In genomic region chr11:65637794-65638317, GRCh38 we compare ENCODE assay signal across 1 cellular context.
A peak's percentile ranks its signal among the peaks of the same experiment; 100 is the strongest.
TF ChIP-seq lines count a peak whose summit lies in the region.

TSS of gene SIPA1 (plus strand) at chr11:65638101. CDS start at chr11:65640922, 2,821 bp downstream.

TF ChIP-seq in GM12878, 131 proteins besides CTCF, POLR2A, EP300 and RAD21 (continued from another document and continues in another):
- TF ChIP-seq FOXM1 (IDR thresholded peaks at IDR 0.05; ENCODE audit: low read depth, low read length) (no peak), NBN (IDR thresholded peaks at IDR 0.05) (no peak), SUZ12 (IDR thresholded peaks at IDR 0.05; ENCODE audit: unreplicated experiment) (no peak), CBFB (IDR thresholded peaks at IDR 0.05; ENCODE audit: low read depth) (no peak), RFX5 (IDR thresholded peaks at IDR 0.05; ENCODE audit: low read depth, low read length) (no peak), EGR1 (IDR thresholded peaks at IDR 0.05; ENCODE audit: borderline replicate concordance in 1 of 2, low read depth in 2 of 2, low read length in 2 of 2) (no peak), RBBP5 (conservative IDR thresholded peaks at IDR 0.05) (no peak), ASH2L (IDR thresholded peaks at IDR 0.05; ENCODE audit: borderline replicate concordance, low read depth) (no peak), SPI1 (IDR thresholded peaks at IDR 0.05; ENCODE audit: borderline replicate concordance, insufficient read depth, low read depth, low read length) (no peak), NFIC (IDR thresholded peaks at IDR 0.05; ENCODE audit: low read depth, low read length) (no peak), USF2 (IDR thresholded peaks at IDR 0.05; ENCODE audit: borderline replicate concordance, low read depth, low read length) (no peak), YY1 (IDR thresholded peaks at IDR 0.05; ENCODE audit: low read depth, low read length) (no peak), ZNF24 (IDR thresholded peaks at IDR 0.05) (no peak), ZNF207 (IDR thresholded peaks at IDR 0.05; ENCODE audit: borderline replicate concordance) (peak; percentile 90), E4F1 (IDR thresholded peaks at IDR 0.05; ENCODE audit: borderline replicate concordance, partially characterized antibody) (no peak), ATF2 (IDR thresholded peaks at IDR 0.05; ENCODE audit: low read length) (no peak), NR2F1 (conservative IDR thresholded peaks at IDR 0.05) (no peak), SREBF2 (IDR thresholded peaks at IDR 0.05; ENCODE audit: low read length) (no peak), HCFC1 (IDR thresholded peaks at IDR 0.05; ENCODE audit: low read length) (no peak), CREB1 (IDR thresholded peaks at IDR 0.05; ENCODE audit: low read depth) (peak; percentile 8; the same call in 1 of the 2 replicates), HSF1 (IDR thresholded peaks at IDR 0.05; ENCODE audit: low read depth, low read length) (no peak), ZBTB33 (IDR thresholded peaks at IDR 0.05) (no peak), TARDBP (IDR thresholded peaks at IDR 0.05; ENCODE audit: borderline replicate concordance) (0 out of 2 replicates have a peak, but pooled peaks have one; percentile 6), MTA3 (IDR thresholded peaks at IDR 0.05; ENCODE audit: borderline replicate concordance, low read length) (no peak; the same call in 1 of the 2 replicates), ZNF384 (IDR thresholded peaks at IDR 0.05; ENCODE audit: borderline replicate concordance, low read depth, low read length) (no peak), SP1 (IDR thresholded peaks at IDR 0.05; ENCODE audit: low read depth, low read length) (peak; percentile 23), MYB (IDR thresholded peaks at IDR 0.05; ENCODE audit: borderline replicate concordance, low read depth, low read length) (no peak), TCF3 (IDR thresholded peaks at IDR 0.05; ENCODE audit: borderline replicate concordance, insufficient read depth, low read depth, low read length) (0 out of 2 replicates have a peak, but pooled peaks have one; percentile 4), KDM1A (IDR thresholded peaks at IDR 0.05; ENCODE audit: borderline replicate concordance) (no peak), PBX3 (IDR thresholded peaks at IDR 0.05; ENCODE audit: insufficient replicate concordance, low read depth, low read length) (no peak), POLR2AphosphoS2 (IDR thresholded peaks at IDR 0.05; ENCODE audit: low read depth, low read length) (peak; percentile 88), ATF3 (IDR thresholded peaks at IDR 0.05; ENCODE audit: borderline replicate concordance, extremely low read depth, low read depth, low read length) (no peak), ZBTB11 (CRISPR knock-in tag; IDR thresholded peaks at IDR 0.05) (no peak), NRF1 (conservative IDR thresholded peaks at IDR 0.05; ENCODE audit: low read depth, low read length) (no peak), IRF5 (IDR thresholded peaks at IDR 0.05; ENCODE audit: borderline replicate concordance) (no peak), BCLAF1 (IDR thresholded peaks at IDR 0.05) (no peak), POU2F2 (IDR thresholded peaks at IDR 0.05; ENCODE audit: borderline replicate concordance, low read depth, low read length) (0 out of 3 replicates have a peak, but pooled peaks have one; percentile 7), RELA (IDR thresholded peaks at IDR 0.05; ENCODE audit: borderline replicate concordance, partially characterized antibody) (no peak), KLF5 (IDR thresholded peaks at IDR 0.05; ENCODE audit: partially characterized antibody) (peak; percentile 24), BCL3 (IDR thresholded peaks at IDR 0.05; ENCODE audit: borderline replicate concordance, insufficient read depth, low read depth, low read length, poor library complexity, severe bottlenecking) (no peak), EED (IDR thresholded peaks at IDR 0.05; ENCODE audit: low read depth) (no peak)
